16 cellular contexts compared by ENCODE assay signal in the genomic region with DNA sequence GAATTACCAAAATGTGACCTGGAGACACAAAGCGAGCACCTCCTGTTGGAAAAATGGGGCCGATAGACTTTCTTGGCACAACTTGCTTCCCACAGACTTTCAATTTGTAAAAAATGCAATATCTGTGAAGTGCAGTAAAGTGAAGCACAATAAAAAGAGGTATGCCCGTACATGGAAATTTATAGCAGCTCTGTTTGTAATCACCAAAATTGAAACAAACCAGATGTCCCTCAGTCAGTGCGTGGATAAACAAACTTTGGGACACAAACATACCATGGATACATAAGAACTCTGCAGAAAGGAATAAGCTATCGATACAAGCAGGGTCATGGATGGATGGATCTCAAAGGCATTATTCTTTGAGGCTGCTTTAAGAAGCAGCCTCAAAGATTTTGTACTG. TPM values are rescaled to one million over a fixed set of nuclear protein-coding genes. Genes with fewer than 3 reads are reported as not detected.
A peak's percentile ranks its signal among the peaks of the same experiment; 100 is the strongest.
DNase-seq lines count a peak whose midpoint lies in the region; ATAC-seq and TF ChIP-seq lines count a peak whose summit lies in the region.
"Had no signal": no experiment of that assay in that cellular context is flagged by ENCODE, and none has a peak within 500 bp of the region (broad histone marks: within the 10 kb centered on the region; RNA-seq: fewer than 3 reads in every experiment).

No MANE protein-coding gene starts in this region.

- H3K27me3 ChIP-seq in gastroesophageal sphincter: no peaks in the 10 kb centered on the region
- H3K27me3 ChIP-seq in effector memory CD4-positive, alpha-beta T cell (replicated peaks; ENCODE audit: control insufficient read depth, insufficient read depth, low read length, poor library complexity, severe bottlenecking): no peaks in the 10 kb centered on the region

- H3K27ac Mint-ChIP-seq in activated naive CD4-positive, alpha-beta T cell treated with anti-CD3 and anti-CD28 coated beads for 36 hours: peak overlapping the region; percentile 44
- H3K27ac Mint-ChIP-seq in T-cell (peak overlapping the region; percentile 42 to 59), memory B cell (peak overlapping the region; percentile 76)

- TF ChIP-seq CTCF in gastroesophageal sphincter (IDR thresholded peaks at IDR 0.05): no peak

- no peaks in the 10 kb centered on the region for H3K36me3 ChIP-seq in urinary bladder (ENCODE audit: insufficient read depth)
- H3K36me3 ChIP-seq in gastroesophageal sphincter: no peaks in the 10 kb centered on the region
- H3K36me3 ChIP-seq in effector memory CD4-positive, alpha-beta T cell (ENCODE audit: control insufficient read depth, insufficient read depth, low read length): no peaks in the 10 kb centered on the region
- H3K36me3 ChIP-seq: WERI-Rb-1 had no signal

- H3K4me3 ChIP-seq in urinary bladder (ENCODE audit: low read depth, low read length) (no peak overlapping the region), gastroesophageal sphincter (no peak overlapping the region)
- no peak overlapping the region for H3K4me3 ChIP-seq in effector memory CD4-positive, alpha-beta T cell (ENCODE audit: insufficient read depth, low read depth, low read length, poor library complexity, severe bottlenecking)
- H3K4me3 ChIP-seq: GM23248 had no signal

- no peaks in the 10 kb centered on the region for H3K4me1 ChIP-seq in urinary bladder (ENCODE audit: insufficient read depth)
- H3K4me1 ChIP-seq in gastroesophageal sphincter: peaks cover 0 to 33% (median 8%) of the 10 kb centered on the region in 3 donors
- H3K4me1 ChIP-seq in effector memory CD4-positive, alpha-beta T cell (ENCODE audit: control insufficient read depth, insufficient read depth, low read length, poor library complexity, severe bottlenecking): peaks cover 30% of the 10 kb centered on the region

- DNase-seq in activated naive CD4-positive, alpha-beta T cell treated with anti-CD3 and anti-CD28 coated beads for 36 hours: no peak
- no peak for DNase-seq in activated naive CD4-positive, alpha-beta T cell treated with Interleukin-2 at 50 U/mL for 16 hours
- DNase-seq in T-cell (no peak), memory B cell (ENCODE audit: low spot score in 2 of 2) (no peak), COLO668 (lab: John Stamatoyannopoulos, UW; ENCODE audit: unreplicated experiment) (no peak)
- no peak for DNase-seq in effector memory CD4-positive, alpha-beta T cell
- DNase-seq: anterior cingulate cortex, DMS53, GM23248, kidney glomerular epithelial cell, NCI-H524, substantia nigra, WERI-Rb-1 had no signal

- CTCF ChIA-PET in activated naive CD4-positive, alpha-beta T cell treated with anti-CD3 and anti-CD28 coated beads for 36 hours (lab: Charles Lee): no interaction called here
- CTCF ChIA-PET in T-cell (lab: Charles Lee): interaction anchor here in 1 of 2 donors (0.5 kb wide), 1 partner anchor 305 kb away, joined by 8 read pairs; no protein-coding TSS in a partner anchor

- H3K9me3 ChIP-seq in gastroesophageal sphincter: no peaks in the 10 kb centered on the region
- no peaks in the 10 kb centered on the region for H3K9me3 ChIP-seq in effector memory CD4-positive, alpha-beta T cell (ENCODE audit: control insufficient read depth, low read length)

- H3K9me3 Mint-ChIP-seq in activated naive CD4-positive, alpha-beta T cell treated with anti-CD3 and anti-CD28 coated beads for 36 hours: no peaks in the 10 kb centered on the region
- H3K9me3 Mint-ChIP-seq in T-cell: no peaks in the 10 kb centered on the region
- H3K9me3 Mint-ChIP-seq in memory B cell: peaks cover 2% of the 10 kb centered on the region

- POLR2A ChIA-PET in T-cell (lab: Charles Lee): no interaction called here

- WGBS in urinary bladder: 36% methylated on average over 5 of the region's 5 CpGs
- WGBS in gastroesophageal sphincter (ENCODE audit: low coverage in 1 of 2), 2 donors: 70 to 75% methylated on average over 4 to 5 of the region's 5 CpGs

- ATAC-seq in T-cell (replicated peaks in 1 of 4): no peak
- ATAC-seq in memory B cell (ENCODE audit: low read depth): no peak
- no peak for ATAC-seq in gastroesophageal sphincter

- intact Hi-C loops in activated naive CD4-positive, alpha-beta T cell treated with anti-CD3 and anti-CD28 coated beads for 36 hours (cut with micrococcal nuclease): loop anchor here (2.0 kb wide), 1 partner anchor 14 kb away; no protein-coding TSS in a partner anchor

- no peak for TF ChIP-seq EP300 in gastroesophageal sphincter (IDR thresholded peaks at IDR 0.05)

- no peak overlapping the region for H3K4me3 Mint-ChIP-seq in activated naive CD4-positive, alpha-beta T cell treated with anti-CD3 and anti-CD28 coated beads for 36 hours
- H3K4me3 Mint-ChIP-seq in T-cell (no peak overlapping the region), memory B cell (no peak overlapping the region)

- H3K27me3 Mint-ChIP-seq in activated naive CD4-positive, alpha-beta T cell treated with anti-CD3 and anti-CD28 coated beads for 36 hours (ENCODE audit: low read depth): no peaks in the 10 kb centered on the region
- H3K27me3 Mint-ChIP-seq in T-cell: no peaks in the 10 kb centered on the region
- no peaks in the 10 kb centered on the region for H3K27me3 Mint-ChIP-seq in memory B cell
- H3K27me3 Mint-ChIP-seq: progenitor cell of endocrine pancreas had no signal

- H3K27ac ChIP-seq in urinary bladder (ENCODE audit: low read depth) (peak overlapping the region; percentile 38), gastroesophageal sphincter (no peak overlapping the region)
- no peak overlapping the region for H3K27ac ChIP-seq in effector memory CD4-positive, alpha-beta T cell (ENCODE audit: insufficient read depth, low read length, poor library complexity, severe bottlenecking)
- H3K27ac ChIP-seq: GM23248, WERI-Rb-1 had no signal

- TF ChIP-seq POLR2A in gastroesophageal sphincter (IDR thresholded peaks at IDR 0.05): no peak

- H3K4me1 Mint-ChIP-seq in activated naive CD4-positive, alpha-beta T cell treated with anti-CD3 and anti-CD28 coated beads for 36 hours (ENCODE audit: low read depth): peaks cover 86% of the 10 kb centered on the region
- H3K4me1 Mint-ChIP-seq in T-cell: peaks cover 58 to 79% (median 77%) of the 10 kb centered on the region in 3 donors
- peaks cover 43% of the 10 kb centered on the region for H3K4me1 Mint-ChIP-seq in memory B cell

- H3K36me3 Mint-ChIP-seq in activated naive CD4-positive, alpha-beta T cell treated with anti-CD3 and anti-CD28 coated beads for 36 hours (ENCODE audit: low read depth): peaks cover 62% of the 10 kb centered on the region
- H3K36me3 Mint-ChIP-seq in T-cell: peaks cover 18% of the 10 kb centered on the region
- H3K36me3 Mint-ChIP-seq in memory B cell: peaks cover 29% of the 10 kb centered on the region

RNA-seq across cellular contexts. Expression of gene ARID5B, which starts 33.6 kb away (rescaled TPM):
- 10 to 100 TPM; 86.3 to 87.1 TPM for total RNA-seq in activated naive CD4-positive, alpha-beta T cell treated with anti-CD3 and anti-CD28 coated beads for 36 hours
- 10 to 100 TPM; 34.0 to 75.5 (median 42.5) TPM for total RNA-seq in T-cell
- total RNA-seq in urinary bladder: 52.5 TPM
- polyA plus RNA-seq in urinary bladder: 23.5 TPM
- total RNA-seq in gastroesophageal sphincter: 10 to 100 TPM; 34.7 to 81.4 (median 62.5) TPM
